Comparison of ENCODE assay signal across 8 cellular contexts in genomic region chr20:4973330-4974097, GRCh38. TPM values are rescaled to one million over a fixed set of nuclear protein-coding genes. Genes with fewer than 3 reads are reported as not detected.
DNase-seq lines count a peak whose midpoint lies in the region; ATAC-seq and TF ChIP-seq lines count a peak whose summit lies in the region.

No MANE protein-coding gene starts in this region.

- H3K9me3 ChIP-seq in CD4-positive, alpha-beta T cell (ENCODE audit: control insufficient read depth, low read length) = no peaks in the 10 kb centered on the region
- no peaks in the 10 kb centered on the region for H3K9me3 ChIP-seq in esophagus muscularis mucosa
- H3K9me3 ChIP-seq in ovary = no peaks in the 10 kb centered on the region

- H3K36me3 ChIP-seq in esophagus muscularis mucosa (peaks cover 0 to 23% (median 12%) of the 10 kb centered on the region in 4 donors), ovary (no peaks in the 10 kb centered on the region)

- H3K4me1 ChIP-seq in esophagus muscularis mucosa (peaks cover 10 to 37% (median 27%) of the 10 kb centered on the region in 4 donors), ovary (ENCODE audit: insufficient read depth) (peaks cover 36% of the 10 kb centered on the region)

- WGBS in esophagus muscularis mucosa = 41% methylated on average over 11 of the region's 11 CpGs
- 1 to 2% (median 1%) methylated on average over 11 of the region's 11 CpGs for WGBS in ovary, 3 donors

- TF ChIP-seq POLR2A in esophagus muscularis mucosa (IDR thresholded peaks at IDR 0.05; ENCODE audit: low read depth) (no peak), ovary (IDR thresholded peaks at IDR 0.05) (no peak)

- H3K4me3 ChIP-seq in esophagus muscularis mucosa (peak overlapping the region; percentile 20 to 45 (median 30)), ovary (peak overlapping the region; percentile 6)

- no peaks in the 10 kb centered on the region for H3K27me3 Mint-ChIP-seq in CD4-positive, alpha-beta T cell
- H3K27me3 Mint-ChIP-seq in activated CD4-positive, alpha-beta T cell treated with anti-CD3 and anti-CD28 coated beads for 36 hours = no peaks in the 10 kb centered on the region

- H3K9me3 Mint-ChIP-seq in CD4-positive, alpha-beta T cell = no peaks in the 10 kb centered on the region
- no peaks in the 10 kb centered on the region for H3K9me3 Mint-ChIP-seq in activated CD4-positive, alpha-beta T cell treated with anti-CD3 and anti-CD28 coated beads for 36 hours (ENCODE audit: low read depth)

- no peak overlapping the region for H3K27ac ChIP-seq in CD4-positive, alpha-beta T cell (ENCODE audit: low read depth, low read length)
- H3K27ac ChIP-seq in esophagus muscularis mucosa (replicated peaks in 1 of 4) = peak overlapping the region; percentile 46 to 60 (median 50)
- H3K27ac ChIP-seq in ovary = peak overlapping the region; percentile 26 to 88

- ATAC-seq in CD4-positive, alpha-beta T cell (ENCODE audit: poor library complexity) = peak; percentile 45
- ATAC-seq in GM19468 (IDR thresholded peaks at IDR 0.05; ENCODE audit: extremely low read depth, unreplicated experiment) = peak; percentile 54
- peak; percentile 60 for ATAC-seq in HG03558 (IDR thresholded peaks at IDR 0.05; ENCODE audit: extremely low read depth, unreplicated experiment)
- peak; percentile 72 for ATAC-seq in activated CD4-positive, alpha-beta T cell treated with anti-CD3 and anti-CD28 coated beads for 36 hours

- H3K27ac Mint-ChIP-seq in CD4-positive, alpha-beta T cell = peak overlapping the region; percentile 65
- H3K27ac Mint-ChIP-seq in activated CD4-positive, alpha-beta T cell treated with anti-CD3 and anti-CD28 coated beads for 36 hours = peak overlapping the region; percentile 43

- no peak for TF ChIP-seq CTCF in CD4-positive, alpha-beta T cell (IDR thresholded peaks at IDR 0.05)
- TF ChIP-seq CTCF in esophagus muscularis mucosa (IDR thresholded peaks at IDR 0.05) = no peak
- no peak for TF ChIP-seq CTCF in ovary (IDR thresholded peaks at IDR 0.05)

- peaks cover 24% of the 10 kb centered on the region for H3K36me3 Mint-ChIP-seq in CD4-positive, alpha-beta T cell (ENCODE audit: low read depth)
- peaks cover 11% of the 10 kb centered on the region for H3K36me3 Mint-ChIP-seq in activated CD4-positive, alpha-beta T cell treated with anti-CD3 and anti-CD28 coated beads for 36 hours (ENCODE audit: low read depth)

- H3K27me3 ChIP-seq in CD4-positive, alpha-beta T cell (ENCODE audit: control insufficient read depth, insufficient read depth, low read length) = no peaks in the 10 kb centered on the region
- H3K27me3 ChIP-seq in esophagus muscularis mucosa = no peaks in the 10 kb centered on the region
- H3K27me3 ChIP-seq in ovary = no peaks in the 10 kb centered on the region

- intact Hi-C loops in CD4-positive, alpha-beta T cell (cut with DNase I, micrococcal nuclease) = no loop called here
- intact Hi-C loops in activated CD4-positive, alpha-beta T cell treated with anti-CD3 and anti-CD28 coated beads for 36 hours (cut with DNase I, micrococcal nuclease) = no loop called here
- intact Hi-C loops in esophagus muscularis mucosa (cut with DNase I) = no loop called here
- intact Hi-C loops in ovary (cut with DNase I) = no loop called here

- POLR2A ChIA-PET in CD4-positive, alpha-beta T cell (lab: Charles Lee) = interaction anchor here (0.9 to 1.5 kb wide), 5 partner anchors 11 to 83 kb away, joined by 3 to 4 read pairs (median 4); no protein-coding TSS in a partner anchor
- POLR2A ChIA-PET in activated CD4-positive, alpha-beta T cell treated with anti-CD3 and anti-CD28 coated beads for 36 hours (lab: Charles Lee) = interaction anchor here (1.0 kb wide), 1 partner anchor 153 kb away, joined by 3 read pairs; the partner anchor contains the start of gene CDS2

- TF ChIP-seq EP300 in esophagus muscularis mucosa (IDR thresholded peaks at IDR 0.05) (no peak), ovary (IDR thresholded peaks at IDR 0.05) (no peak)

- H3K4me1 Mint-ChIP-seq in CD4-positive, alpha-beta T cell (ENCODE audit: low read depth) = peaks cover 43% of the 10 kb centered on the region
- H3K4me1 Mint-ChIP-seq in activated CD4-positive, alpha-beta T cell treated with anti-CD3 and anti-CD28 coated beads for 36 hours = peaks cover 27% of the 10 kb centered on the region

- CTCF ChIA-PET in CD4-positive, alpha-beta T cell (lab: Charles Lee) = interaction anchor here (1.2 kb wide), 1 partner anchor 127 kb away, joined by 3 read pairs; no protein-coding TSS in a partner anchor
- CTCF ChIA-PET in activated CD4-positive, alpha-beta T cell treated with anti-CD3 and anti-CD28 coated beads for 36 hours (lab: Charles Lee) = interaction anchor here (0.7 to 1.9 kb wide), 6 partner anchors 18 to 211 kb away, joined by 3 to 11 read pairs (median 3); no protein-coding TSS in a partner anchor

- DNase-seq in CD4-positive, alpha-beta T cell = peak in 4 of 10 experiments; percentile 6 to 35 (median 12)
- peak; percentile 65 for DNase-seq in activated CD4-positive, alpha-beta T cell treated with anti-CD3 and anti-CD28 coated beads for 36 hours
- DNase-seq in esophagus muscularis mucosa (ENCODE audit: extremely low spot score) = no peak
- peak; percentile 77 to 89 (median 85) for DNase-seq in ovary
- DNase-seq in cerebellum (ENCODE audit: low spot score) = no peak
- no peak for DNase-seq in germinal center (ENCODE audit: low spot score)

- H3K4me3 Mint-ChIP-seq in CD4-positive, alpha-beta T cell = peak overlapping the region; percentile 1
- peak overlapping the region; percentile 8 for H3K4me3 Mint-ChIP-seq in activated CD4-positive, alpha-beta T cell treated with anti-CD3 and anti-CD28 coated beads for 36 hours

RNA-seq across cellular contexts. Expression of gene SLC23A2, which starts 27.8 kb away (rescaled TPM):
- total RNA-seq in CD4-positive, alpha-beta T cell = 10 to 100 TPM; 22.8 to 23.0 TPM
- total RNA-seq in activated CD4-positive, alpha-beta T cell treated with anti-CD3 and anti-CD28 coated beads for 36 hours = 10 to 100 TPM; 16.7 to 17.6 TPM
- total RNA-seq in esophagus muscularis mucosa = 10 to 100 TPM in 3 of 4 donors, 1 to 10 TPM in 1; 8.7 to 16.0 (median 12.2) TPM
- 10 to 100 TPM; 28.7 to 95.6 (median 61.0) TPM for total RNA-seq in ovary
- polyA plus RNA-seq in ovary = 10 to 100 TPM; 36.1 to 62.9 TPM
- total RNA-seq in cerebellum = 47.6 TPM

Comparison
In these comparisons a context has a peak if more than half of its experiments do, and no peak if none do; other contexts are left out.
1. DNase-seq: peak in activated CD4-positive, alpha-beta T cell treated with anti-CD3 and anti-CD28 coated beads for 36 hours (single experiment) and ovary (5 of 5); none in esophagus muscularis mucosa (single experiment), cerebellum (single experiment) and germinal center (single experiment).
2. Peak in every context shown above with its lines, with median percentiles within 50 percentile points of each other: ATAC-seq.